ENCODE assay signal across 11 cellular contexts in the genomic region with DNA sequence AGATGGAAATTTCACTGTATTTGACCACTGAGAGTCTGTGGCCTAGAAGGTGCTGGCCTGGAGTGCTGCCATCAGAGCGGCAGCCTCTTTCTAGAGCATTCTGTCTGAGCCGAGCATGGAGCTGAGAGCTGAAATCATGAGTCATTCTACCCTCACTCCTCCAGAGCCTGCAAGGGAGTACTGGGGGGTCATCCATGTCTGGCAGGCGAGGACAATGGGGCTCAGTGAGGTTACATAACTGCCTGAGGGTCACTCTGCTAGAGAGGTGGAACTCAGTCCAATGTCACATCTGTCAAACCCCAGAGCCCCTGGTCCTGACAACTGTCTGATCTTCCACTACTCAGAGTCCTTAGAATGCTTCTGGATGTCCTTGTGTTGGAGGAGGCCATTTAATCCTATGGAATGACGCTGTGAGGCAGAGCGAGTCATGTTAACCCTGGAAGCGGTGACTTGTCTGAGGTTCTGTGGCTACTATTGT.
DNase-seq lines count a peak whose midpoint lies in the region; ATAC-seq and TF ChIP-seq lines count a peak whose summit lies in the region.
"Had no signal": no experiment of that assay in that cellular context is flagged by ENCODE, and none has a peak within 500 bp of the region (broad histone marks: within the 10 kb centered on the region; RNA-seq: fewer than 3 reads in every experiment).

No MANE protein-coding gene starts in this region.

- peaks cover 5% of the 10 kb centered on the region for H3K36me3 Mint-ChIP-seq in activated naive CD8-positive, alpha-beta T cell treated with anti-CD3 and anti-CD28 coated beads, Interleukin-2, amount 50 U/mL, for 24 hours (ENCODE audit: low read depth)
- H3K36me3 Mint-ChIP-seq: natural killer cell had no signal

- H3K4me3 ChIP-seq in AG10803 (ENCODE audit: low read length) = no peak overlapping the region

- DNase-seq in AG10803 (ENCODE audit: low read depth) (peak; percentile 73), HK-2 (ENCODE audit: unreplicated experiment) (peak; percentile 37), islet precursor cell (peak; percentile 87), dedifferentiated amniotic fluid mesenchymal stem cell (ENCODE audit: extremely low spot score) (no peak), NCI-H1048 (lab: John Stamatoyannopoulos, UW) (no peak), ureter (ENCODE audit: low spot score) (no peak), pons (ENCODE audit: low spot score) (no peak)
- no peak for DNase-seq in activated naive CD8-positive, alpha-beta T cell treated with anti-CD3 and anti-CD28 coated beads, Interleukin-2, amount 50 U/mL, for 24 hours
- DNase-seq: activated naive CD4-positive, alpha-beta T cell treated with Interleukin-2 at 50 U/mL for 16 hours; DMS79 treated with DMSO at 0.1 percent for 48 hours; natural killer cell had no signal

- no peaks in the 10 kb centered on the region for H3K27me3 Mint-ChIP-seq in activated naive CD8-positive, alpha-beta T cell treated with anti-CD3 and anti-CD28 coated beads, Interleukin-2, amount 50 U/mL, for 24 hours

- no peak for ATAC-seq in activated naive CD8-positive, alpha-beta T cell treated with anti-CD3 and anti-CD28 coated beads, Interleukin-2, amount 50 U/mL, for 24 hours
- ATAC-seq: natural killer cell had no signal

- TF ChIP-seq CTCF in AG10803 (conservative IDR thresholded peaks at IDR 0.05; ENCODE audit: low read length) = no peak

- no peak overlapping the region for H3K4me3 Mint-ChIP-seq in activated naive CD8-positive, alpha-beta T cell treated with anti-CD3 and anti-CD28 coated beads, Interleukin-2, amount 50 U/mL, for 24 hours
- H3K4me3 Mint-ChIP-seq: natural killer cell had no signal

- no peaks in the 10 kb centered on the region for H3K9me3 Mint-ChIP-seq in activated naive CD8-positive, alpha-beta T cell treated with anti-CD3 and anti-CD28 coated beads, Interleukin-2, amount 50 U/mL, for 24 hours
- H3K9me3 Mint-ChIP-seq: natural killer cell had no signal

- H3K4me1 Mint-ChIP-seq in activated naive CD8-positive, alpha-beta T cell treated with anti-CD3 and anti-CD28 coated beads, Interleukin-2, amount 50 U/mL, for 24 hours = peaks cover 44% of the 10 kb centered on the region

- H3K27ac Mint-ChIP-seq in activated naive CD8-positive, alpha-beta T cell treated with anti-CD3 and anti-CD28 coated beads, Interleukin-2, amount 50 U/mL, for 24 hours = peak overlapping the region; percentile 66
- H3K27ac Mint-ChIP-seq: natural killer cell had no signal

Comparison
In these comparisons a context has a peak if more than half of its experiments do, and no peak if none do; other contexts are left out.
1. DNase-seq: peak in AG10803 (single experiment), HK-2 (single experiment) and islet precursor cell (single experiment); none in activated naive CD8-positive, alpha-beta T cell treated with anti-CD3 and anti-CD28 coated beads, Interleukin-2, amount 50 U/mL, for 24 hours (single experiment), dedifferentiated amniotic fluid mesenchymal stem cell (single experiment), NCI-H1048 (single experiment), ureter (single experiment) and pons (single experiment).